In the genomic region with DNA sequence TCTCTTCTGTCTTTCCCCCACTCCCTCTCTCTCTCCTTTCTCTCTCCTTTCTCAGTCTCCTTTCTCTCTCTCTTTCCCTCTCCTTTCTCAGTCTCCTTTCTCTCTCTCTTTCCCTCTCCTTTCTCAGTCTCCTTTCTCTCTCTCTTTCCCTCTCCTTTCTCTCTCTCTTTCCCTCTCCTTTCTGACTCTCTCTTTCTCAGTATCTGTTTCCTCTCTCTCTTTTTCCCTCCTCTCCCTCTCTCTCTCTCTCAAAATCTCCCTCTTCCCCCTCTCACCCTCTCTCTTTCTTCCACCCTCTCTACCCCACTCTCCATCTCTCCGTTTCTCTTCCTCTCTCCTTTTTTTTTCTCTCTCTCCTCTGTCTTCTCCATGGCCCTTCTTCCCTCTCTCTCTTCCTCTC, we compare ENCODE assay signal across 28 cellular contexts.
"Had no signal": no experiment of that assay in that cellular context is flagged by ENCODE, and none has a peak within 500 bp of the region (broad histone marks: within the 10 kb centered on the region; RNA-seq: fewer than 3 reads in every experiment).

No MANE protein-coding gene starts in this region.

- H2AFZ ChIP-seq: parathyroid adenoma had no signal

- H3K36me3 ChIP-seq: ovary, right lobe of liver, sigmoid colon, stomach, thoracic aorta, thyroid gland, tibial nerve, upper lobe of left lung, vagina had no signal

- H3K27me3 ChIP-seq: ovary, right lobe of liver, sigmoid colon, stomach, thyroid gland, tibial nerve, upper lobe of left lung, vagina had no signal

- ATAC-seq: natural killer cell; psoas muscle; right cardiac atrium; right lobe of liver; stimulated activated effector memory CD8-positive, alpha-beta T cell treated with anti-CD3 and anti-CD28 coated beads, Interleukin-12 subunit alpha, Interleukin-12 subunit beta, amount 100 ng/mL, for 72 hours; stimulated activated naive B cell treated with anti-CD40 and anti-IgM and Interleukin-4, amounts not matched to agents 10 μg/mL and 1 μg/mL and 100 μg/mL, for 72 hours had no signal

- H3K27ac ChIP-seq: ovary, parathyroid adenoma, psoas muscle, right lobe of liver, sigmoid colon, stomach, thoracic aorta, thyroid gland, tibial nerve, upper lobe of left lung, vagina had no signal

- H3K27ac Mint-ChIP-seq: natural killer cell; nephron; progenitor cell of endocrine pancreas; stimulated activated effector memory CD8-positive, alpha-beta T cell treated with anti-CD3 and anti-CD28 coated beads, Interleukin-12 subunit alpha, Interleukin-12 subunit beta, amount 100 ng/mL, for 72 hours; stimulated activated naive B cell treated with anti-CD40 and anti-IgM and Interleukin-4, amounts not matched to agents 10 μg/mL and 1 μg/mL and 100 μg/mL, for 72 hours; stimulated activated naive CD8-positive, alpha-beta T cell treated with anti-CD3 and anti-CD28 coated beads, Interleukin-15, Interleukin-2, amounts not matched to agents 100 ng/mL and 50 ng/mL, for 24 hours had no signal

- H3K4me3 Mint-ChIP-seq: natural killer cell; nephron; neural crest cell; stimulated activated effector memory CD8-positive, alpha-beta T cell treated with anti-CD3 and anti-CD28 coated beads, Interleukin-12 subunit alpha, Interleukin-12 subunit beta, amount 100 ng/mL, for 72 hours; stimulated activated naive B cell treated with anti-CD40 and anti-IgM and Interleukin-4, amounts not matched to agents 10 μg/mL and 1 μg/mL and 100 μg/mL, for 72 hours; stimulated activated naive CD8-positive, alpha-beta T cell treated with anti-CD3 and anti-CD28 coated beads, Interleukin-15, Interleukin-2, amounts not matched to agents 100 ng/mL and 50 ng/mL, for 24 hours had no signal

- H3K4me3 ChIP-seq: ovary, psoas muscle, right lobe of liver, sigmoid colon, stomach, thoracic aorta, thyroid gland, tibial nerve, upper lobe of left lung, vagina had no signal

- H3K79me2 ChIP-seq: parathyroid adenoma had no signal

- H3K36me3 Mint-ChIP-seq: natural killer cell; stimulated activated effector memory CD8-positive, alpha-beta T cell treated with anti-CD3 and anti-CD28 coated beads, Interleukin-12 subunit alpha, Interleukin-12 subunit beta, amount 100 ng/mL, for 72 hours had no signal

- H3K9me3 Mint-ChIP-seq: neural crest cell; stimulated activated naive CD8-positive, alpha-beta T cell treated with anti-CD3 and anti-CD28 coated beads, Interleukin-15, Interleukin-2, amounts not matched to agents 100 ng/mL and 50 ng/mL, for 24 hours had no signal

- H3K4me1 ChIP-seq: parathyroid adenoma, psoas muscle, right lobe of liver, sigmoid colon, stomach, thyroid gland, tibial nerve, upper lobe of left lung, vagina had no signal

- H3K9me3 ChIP-seq: ovary, psoas muscle, right lobe of liver, sigmoid colon, thoracic aorta, thyroid gland, upper lobe of left lung, vagina had no signal

- DNase-seq: natural killer cell; occipital lobe; ovary; posterior cingulate gyrus; psoas muscle; right cardiac atrium; right lobe of liver; sigmoid colon; small intestine; stimulated activated CD4-positive, alpha-beta T cell treated with anti-CD3 and anti-CD28 coated beads, Interleukin-15, amount 100 ng/mL, for 24 hours; stimulated activated CD4-positive, alpha-beta T cell treated with anti-CD3 and anti-CD28 coated beads, Interleukin-2, amount 100 ng/mL, for 24 hours; stimulated activated CD4-positive, alpha-beta T cell treated with anti-CD3 and anti-CD28 coated beads, Interleukin-2, amount 100 ng/mL, for 48 hours; stimulated activated CD4-positive, alpha-beta T cell treated with anti-CD3 and anti-CD28 coated beads, Interleukin-4, amount 100 ng/mL, for 24 hours; stimulated activated naive B cell treated with anti-CD40 and anti-IgM and Interleukin-4, amounts not matched to agents 10 μg/mL and 1 μg/mL and 100 μg/mL, for 72 hours; stimulated activated naive CD4-positive, alpha-beta T cell treated with Interleukin-2 at 50 U/mL for 16 hours; stomach; thyroid gland; trophoblast cell; upper lobe of left lung had no signal

- H3K4me1 Mint-ChIP-seq: natural killer cell; nephron; stimulated activated effector memory CD8-positive, alpha-beta T cell treated with anti-CD3 and anti-CD28 coated beads, Interleukin-12 subunit alpha, Interleukin-12 subunit beta, amount 100 ng/mL, for 72 hours had no signal
